In genomic region chr3:48186993-48187578, GRCh38 we compare ENCODE assay signal across 8 cellular contexts. TPM values are rescaled to one million over a fixed set of nuclear protein-coding genes. Genes with fewer than 3 reads are reported as not detected.
A peak's percentile ranks its signal among the peaks of the same experiment; 100 is the strongest.
DNase-seq lines count a peak whose midpoint lies in the region; ATAC-seq and TF ChIP-seq lines count a peak whose summit lies in the region.

No MANE protein-coding gene starts in this region.

- H3K4me1 Mint-ChIP-seq in stimulated activated naive CD8-positive, alpha-beta T cell treated with anti-CD3 and anti-CD28 coated beads, Interleukin-15, Interleukin-2, amounts not matched to agents 100 ng/mL and 50 ng/mL, for 24 hours (ENCODE audit: low read depth) = peaks cover 21% of the 10 kb centered on the region

- in situ Hi-C loops in astrocyte of the spinal cord (cut with HindIII; ENCODE audit: low sequenced_read_pairs) = no loop called here

- TF ChIP-seq CTCF in astrocyte of the spinal cord (IDR thresholded peaks at IDR 0.05; ENCODE audit: low read depth, low read length) = no peak

- H3K36me3 Mint-ChIP-seq in stimulated activated naive CD8-positive, alpha-beta T cell treated with anti-CD3 and anti-CD28 coated beads, Interleukin-15, Interleukin-2, amounts not matched to agents 100 ng/mL and 50 ng/mL, for 24 hours (ENCODE audit: low read depth) = peaks cover 53% of the 10 kb centered on the region

- peak overlapping the region; percentile 92 for H3K27ac Mint-ChIP-seq in stimulated activated naive CD8-positive, alpha-beta T cell treated with anti-CD3 and anti-CD28 coated beads, Interleukin-15, Interleukin-2, amounts not matched to agents 100 ng/mL and 50 ng/mL, for 24 hours

- no peak for ATAC-seq in stimulated activated naive CD8-positive, alpha-beta T cell treated with anti-CD3 and anti-CD28 coated beads, Interleukin-15, Interleukin-2, amounts not matched to agents 100 U/mL and 50 U/mL, for 24 hours
- no peak for ATAC-seq in HG02763 (IDR thresholded peaks at IDR 0.05; ENCODE audit: unreplicated experiment)

- no peaks in the 10 kb centered on the region for H3K9me3 Mint-ChIP-seq in stimulated activated naive CD8-positive, alpha-beta T cell treated with anti-CD3 and anti-CD28 coated beads, Interleukin-15, Interleukin-2, amounts not matched to agents 100 ng/mL and 50 ng/mL, for 24 hours

- H3K4me3 Mint-ChIP-seq in stimulated activated naive CD8-positive, alpha-beta T cell treated with anti-CD3 and anti-CD28 coated beads, Interleukin-15, Interleukin-2, amounts not matched to agents 100 ng/mL and 50 ng/mL, for 24 hours = peak overlapping the region; percentile 97

- peaks cover 12% of the 10 kb centered on the region for H3K27me3 Mint-ChIP-seq in stimulated activated naive CD8-positive, alpha-beta T cell treated with anti-CD3 and anti-CD28 coated beads, Interleukin-15, Interleukin-2, amounts not matched to agents 100 ng/mL and 50 ng/mL, for 24 hours

- no peak for DNase-seq in stimulated activated naive CD8-positive, alpha-beta T cell treated with anti-CD3 and anti-CD28 coated beads, Interleukin-15, Interleukin-2, amounts not matched to agents 100 U/mL and 50 U/mL, for 24 hours
- DNase-seq in astrocyte of the spinal cord (ENCODE audit: low read depth, low spot score) (peak; percentile 15), lung microvascular endothelial cell (ENCODE audit: low read depth in 2 of 2) (peak; percentile 25 to 32), GOT3 (lab: John Stamatoyannopoulos, UW) (no peak), NCI-H345 treated with DMSO at 0.1 percent for 48 hours (lab: John Stamatoyannopoulos, UW; ENCODE audit: unreplicated experiment) (no peak), DMS79 treated with DMSO at 0.1 percent for 48 hours (lab: John Stamatoyannopoulos, UW) (no peak)

- H3K4me3 ChIP-seq in astrocyte of the spinal cord (ENCODE audit: low read depth, low read length) = peak overlapping the region; percentile 81

RNA-seq across cellular contexts. Expression of gene CDC25A, which starts 1.1 kb away (rescaled TPM):
- 5.0 and 7.0 TPM in 2 replicates for total RNA-seq in lung microvascular endothelial cell

RNA-seq across cellular contexts. Expression of gene CAMP, which starts 36.2 kb away (rescaled TPM):
- total RNA-seq in lung microvascular endothelial cell = not detected in 2 replicates

RNA-seq across cellular contexts. Expression of gene ZNF589, which starts 53.8 kb away (rescaled TPM):
- 1.8 and 2.0 TPM in 2 replicates for total RNA-seq in lung microvascular endothelial cell

Comparison
In these comparisons a context has a peak if more than half of its experiments do, and no peak if none do; other contexts are left out.
1. DNase-seq: peak in astrocyte of the spinal cord (single experiment) and lung microvascular endothelial cell (2 of 2); none in stimulated activated naive CD8-positive, alpha-beta T cell treated with anti-CD3 and anti-CD28 coated beads, Interleukin-15, Interleukin-2, amounts not matched to agents 100 U/mL and 50 U/mL, for 24 hours (single experiment), GOT3 (single experiment), NCI-H345 treated with DMSO at 0.1 percent for 48 hours (single experiment) and DMS79 treated with DMSO at 0.1 percent for 48 hours (single experiment).